14 cellular contexts compared by ENCODE assay signal in genomic region chr10:69377936-69378335, GRCh38. TPM values are rescaled to one million over a fixed set of nuclear protein-coding genes. Genes with fewer than 3 reads are reported as not detected.
A peak's percentile ranks its signal among the peaks of the same experiment; 100 is the strongest.
DNase-seq lines count a peak whose midpoint lies in the region; ATAC-seq and TF ChIP-seq lines count a peak whose summit lies in the region.
"Had no signal": no experiment of that assay in that cellular context is flagged by ENCODE, and none has a peak within 500 bp of the region (broad histone marks: within the 10 kb centered on the region; RNA-seq: fewer than 3 reads in every experiment).

No MANE protein-coding gene starts in this region.

- H3K4me3 ChIP-seq in skeletal muscle cell (ENCODE audit: low read depth, low read length), result no peak overlapping the region

- TF ChIP-seq CTCF in HFFc6 (IDR thresholded peaks at IDR 0.05) (no peak), chondrocyte (IDR thresholded peaks at IDR 0.05) (no peak)

- H3K4me1 Mint-ChIP-seq in HFFc6 (ENCODE audit: low read depth), result peaks cover 20% of the 10 kb centered on the region
- peaks cover 20% of the 10 kb centered on the region for H3K4me1 Mint-ChIP-seq in chondrocyte (ENCODE audit: low read depth)

- ATAC-seq in left lobe of liver, result peak; percentile 33

- H3K9me3 Mint-ChIP-seq in HFFc6 (no peaks in the 10 kb centered on the region), chondrocyte (ENCODE audit: low read depth) (no peaks in the 10 kb centered on the region)
- H3K9me3 Mint-ChIP-seq: activated naive CD8-positive, alpha-beta T cell treated with anti-CD3 and anti-CD28 coated beads for 36 hours; dendritic cell treated with granulocyte-macrophage colony-stimulating factor and Interleukin-4, amounts not matched to agents 40 ng/mL and 50 ng/mL, for 4 days had no signal

- H3K27ac Mint-ChIP-seq in HFFc6 (peak overlapping the region; percentile 20; the same call in 1 of the 2 replicates), chondrocyte (ENCODE audit: unreplicated experiment) (peak overlapping the region; percentile 60)
- H3K27ac Mint-ChIP-seq: activated naive CD8-positive, alpha-beta T cell treated with anti-CD3 and anti-CD28 coated beads for 36 hours; dendritic cell treated with granulocyte-macrophage colony-stimulating factor and Interleukin-4, amounts not matched to agents 40 ng/mL and 50 ng/mL, for 4 days had no signal

- H3K27me3 Mint-ChIP-seq in HFFc6 (ENCODE audit: insufficient read depth) (peaks cover 3% of the 10 kb centered on the region; the same call in 1 of the 2 replicates), chondrocyte (ENCODE audit: low read depth) (no peaks in the 10 kb centered on the region)
- H3K27me3 Mint-ChIP-seq: activated naive CD8-positive, alpha-beta T cell treated with anti-CD3 and anti-CD28 coated beads for 36 hours; dendritic cell treated with granulocyte-macrophage colony-stimulating factor and Interleukin-4, amounts not matched to agents 40 ng/mL and 50 ng/mL, for 4 days had no signal

- DNase-seq in HFFc6, result no peak
- peak; percentile 4 for DNase-seq in chondrocyte (ENCODE audit: low spot score)
- DNase-seq in left lobe of liver (ENCODE audit: low spot score), result no peak
- DNase-seq in skeletal muscle cell (ENCODE audit: low read depth), result peak; percentile 15
- no peak for DNase-seq in HuH-7.5 (ENCODE audit: low spot score)
- DNase-seq in CD1c-positive myeloid dendritic cell (ENCODE audit: extremely low spot score), result no peak
- DNase-seq in OCI-M1 (lab: John Stamatoyannopoulos, UW), result no peak
- no peak for DNase-seq in stimulated activated CD4-positive, alpha-beta T cell treated with anti-CD3 and anti-CD28 coated beads, Interleukin-2, amount 100 ng/mL, for 24 hours
- DNase-seq: activated CD4-positive, alpha-beta T cell treated with anti-CD3 and anti-CD28 coated beads, Interleukin-2, amount 50 U/mL, for 4 hours; activated naive CD8-positive, alpha-beta T cell treated with anti-CD3 and anti-CD28 coated beads for 36 hours; Caco-2; mesenchymal stem cell; retina had no signal

- H3K36me3 Mint-ChIP-seq in HFFc6 (ENCODE audit: low read depth) (peaks cover 40% of the 10 kb centered on the region), chondrocyte (ENCODE audit: low read depth) (peaks cover 19% of the 10 kb centered on the region)

- H3K4me3 Mint-ChIP-seq in HFFc6, result no peak overlapping the region
- H3K4me3 Mint-ChIP-seq in chondrocyte (ENCODE audit: unreplicated experiment), result no peak overlapping the region
- H3K4me3 Mint-ChIP-seq: activated naive CD8-positive, alpha-beta T cell treated with anti-CD3 and anti-CD28 coated beads for 36 hours; dendritic cell treated with granulocyte-macrophage colony-stimulating factor and Interleukin-4, amounts not matched to agents 40 ng/mL and 50 ng/mL, for 4 days had no signal

RNA-seq across cellular contexts. Expression of gene TACR2, which starts 38.8 kb away (rescaled TPM):
- total RNA-seq in HFFc6 (2021; fragmentation: NEBNext Ultra II Directional; extraction: Animal tissue kit (Norgen Biotek cat#: 25700)), result not detected
- total RNA-seq in chondrocyte, result not detected in 3 replicates
- total RNA-seq in left lobe of liver, result not detected
- total RNA-seq: activated naive CD8-positive, alpha-beta T cell treated with anti-CD3 and anti-CD28 coated beads for 36 hours had no signal

Comparison
In these comparisons a context has a peak if more than half of its experiments do, and no peak if none do; other contexts are left out.
1. DNase-seq: peak in chondrocyte (single experiment) and skeletal muscle cell (single experiment); none in HFFc6 (single experiment), left lobe of liver (single experiment), HuH-7.5 (single experiment), CD1c-positive myeloid dendritic cell (single experiment), OCI-M1 (single experiment) and stimulated activated CD4-positive, alpha-beta T cell treated with anti-CD3 and anti-CD28 coated beads, Interleukin-2, amount 100 ng/mL, for 24 hours (0 of 2).